Comparison of ENCODE assay signal across 19 cellular contexts in the genomic region with DNA sequence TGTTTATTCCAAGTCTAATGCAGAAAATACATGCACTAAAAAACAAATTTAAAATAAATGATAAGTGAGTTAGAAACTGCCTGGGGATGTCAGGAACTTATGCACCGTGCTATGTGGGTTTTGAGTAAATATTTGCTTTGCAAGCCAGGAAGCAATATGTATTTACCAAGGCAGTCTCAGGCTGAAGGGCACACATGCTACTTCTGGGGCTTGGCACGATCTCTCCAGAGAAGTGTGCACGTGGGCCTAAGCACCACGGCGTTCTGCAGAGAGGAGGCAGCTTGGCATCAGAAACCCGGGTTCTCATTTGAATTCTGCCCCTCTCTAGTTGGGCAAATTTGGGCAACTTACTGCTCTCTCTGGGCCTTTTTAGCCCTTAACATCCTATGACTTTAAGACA.
DNase-seq lines count a peak whose midpoint lies in the region; ATAC-seq, FAIRE-seq and TF ChIP-seq lines count a peak whose summit lies in the region.
"Had no signal": no experiment of that assay in that cellular context is flagged by ENCODE, and none has a peak within 500 bp of the region (broad histone marks: within the 10 kb centered on the region; RNA-seq: fewer than 3 reads in every experiment).

No MANE protein-coding gene starts in this region.

- H3K27me3 ChIP-seq in body of pancreas (no peaks in the 10 kb centered on the region), small intestine (ENCODE audit: control insufficient read depth in 2 of 2, insufficient read depth in 2 of 2, low read length in 2 of 2) (no peaks in the 10 kb centered on the region)

- FAIRE-seq in small intestine (lab: Jason Lieb, UNC): no peak
- FAIRE-seq: A204.1, colon had no signal

- no peak for TF ChIP-seq POLR2A in body of pancreas (IDR thresholded peaks at IDR 0.05)

- DNase-seq in NCI-H748 (lab: John Stamatoyannopoulos, UW; ENCODE audit: unreplicated experiment) (peak; percentile 16), NCI-H748 treated with DMSO at 0.1 percent for 48 hours (lab: John Stamatoyannopoulos, UW) (no peak), NCI-H2107 (lab: John Stamatoyannopoulos, UW) (peak; percentile 21), body of pancreas (peak; percentile 73 to 89 (median 86)), small intestine (peak; percentile 47), ecto neural progenitor cell (ENCODE audit: low spot score) (no peak), natural killer cell (no peak)
- DNase-seq: activated CD4-positive, CD25-positive, alpha-beta regulatory T cell; activated gamma-delta T cell; CD8-positive, alpha-beta T cell; glutamatergic neuron; MV-4-11; RPMI8226; T-helper 1 cell had no signal

- H3K4me3 ChIP-seq in body of pancreas: no peak overlapping the region
- H3K4me3 ChIP-seq in small intestine (ENCODE audit: low read depth in 1 of 2, low read length in 2 of 2): no peak overlapping the region
- H3K4me3 ChIP-seq: skin epidermis had no signal

- ATAC-seq in body of pancreas (peak; percentile 78), HG03095 (IDR thresholded peaks at IDR 0.05; ENCODE audit: unreplicated experiment) (no peak), natural killer cell (no peak)
- ATAC-seq: CD8-positive, alpha-beta T cell; HCT116 had no signal

- TF ChIP-seq CTCF in body of pancreas (IDR thresholded peaks at IDR 0.05) (peak in 4 of 7 experiments; percentile 17 to 45 (median 24)), natural killer cell (IDR thresholded peaks at IDR 0.05) (no peak)

- H3K4me1 ChIP-seq in body of pancreas (peaks cover 87% of the 10 kb centered on the region), small intestine (ENCODE audit: control insufficient read depth in 2 of 2, insufficient read depth in 1 of 2, low read depth in 1 of 2, low read length in 1 of 2) (peaks cover 0 to 5% of the 10 kb centered on the region in 2 donors)

- intact Hi-C loops in body of pancreas (cut with DNase I) (no loop called here), natural killer cell (cut with micrococcal nuclease) (no loop called here)

- H3K27ac ChIP-seq in body of pancreas: peak overlapping the region; percentile 35 to 83 (median 66)
- H3K27ac ChIP-seq in small intestine (ENCODE audit: low read depth in 1 of 2, low read length in 1 of 2): no peak overlapping the region
- H3K27ac ChIP-seq: skin epidermis had no signal

- WGBS in body of pancreas, 2 donors: 18 to 19% methylated on average over 6 of the region's 6 CpGs
- WGBS in small intestine, 3 donors: 7 to 52% (median 29%) methylated on average over 6 of the region's 6 CpGs

- H3K9me3 ChIP-seq in body of pancreas: no peaks in the 10 kb centered on the region
- H3K9me3 ChIP-seq in small intestine (ENCODE audit: control insufficient read depth, low read depth): no peaks in the 10 kb centered on the region

- H3K4me3 Mint-ChIP-seq in natural killer cell: no peak overlapping the region
- H3K4me3 Mint-ChIP-seq: CD8-positive, alpha-beta T cell had no signal

- H3K9me3 Mint-ChIP-seq in natural killer cell: no peaks in the 10 kb centered on the region
- H3K9me3 Mint-ChIP-seq: CD8-positive, alpha-beta T cell had no signal

- no peaks in the 10 kb centered on the region for H3K36me3 Mint-ChIP-seq in natural killer cell
- H3K36me3 Mint-ChIP-seq: CD8-positive, alpha-beta T cell had no signal

- H3K27ac Mint-ChIP-seq in natural killer cell: no peak overlapping the region
- H3K27ac Mint-ChIP-seq: CD8-positive, alpha-beta T cell had no signal

- H3K4me1 Mint-ChIP-seq in natural killer cell: no peaks in the 10 kb centered on the region

- H3K27me3 Mint-ChIP-seq in natural killer cell (ENCODE audit: low read depth in 2 of 2): peaks cover 0 to 1% of the 10 kb centered on the region in 2 donors

- H3K36me3 ChIP-seq in body of pancreas (replicated peaks in 1 of 2; ENCODE audit: insufficient read depth in 1 of 2, low read depth in 2 of 2) (no peaks in the 10 kb centered on the region), small intestine (ENCODE audit: control insufficient read depth in 2 of 2, insufficient read depth in 2 of 2, low read length in 2 of 2) (no peaks in the 10 kb centered on the region)

Comparison
In these comparisons a context has a peak if more than half of its experiments do, and no peak if none do; other contexts are left out.
1. DNase-seq: peak in NCI-H748 (single experiment), NCI-H2107 (single experiment), body of pancreas (4 of 4) and small intestine (single experiment); none in NCI-H748 treated with DMSO at 0.1 percent for 48 hours (single experiment), ecto neural progenitor cell (single experiment) and natural killer cell (single experiment).
2. H3K27ac ChIP-seq: peak in body of pancreas (4 of 4); none in small intestine (0 of 2).